In genomic region chr9:36839131-36839885, GRCh38 we compare ENCODE assay signal across 20 cellular contexts.
"Had no signal": no experiment of that assay in that cellular context is flagged by ENCODE, and none has a peak within 500 bp of the region (broad histone marks: within the 10 kb centered on the region; RNA-seq: fewer than 3 reads in every experiment).

No MANE protein-coding gene starts in this region.

- H3K9me3 Mint-ChIP-seq: naive thymus-derived CD4-positive, alpha-beta T cell; nephron progenitor cell; stimulated activated effector memory CD8-positive, alpha-beta T cell treated with anti-CD3 and anti-CD28 coated beads, Interleukin-12 subunit alpha, Interleukin-12 subunit beta, amount 100 ng/mL, for 72 hours; stimulated activated naive CD8-positive, alpha-beta T cell treated with anti-CD3 and anti-CD28 coated beads, Interleukin-15, Interleukin-2, amounts not matched to agents 100 ng/mL and 50 ng/mL, for 24 hours had no signal

- H3K27ac ChIP-seq: heart right ventricle, left lung, lower lobe of right lung, neutrophil, tibial artery, upper lobe of left lung, uterus had no signal

- H3K36me3 Mint-ChIP-seq: naive thymus-derived CD4-positive, alpha-beta T cell; stimulated activated effector memory CD8-positive, alpha-beta T cell treated with anti-CD3 and anti-CD28 coated beads, Interleukin-12 subunit alpha, Interleukin-12 subunit beta, amount 100 ng/mL, for 72 hours had no signal

- H3K4me3 Mint-ChIP-seq: naive thymus-derived CD4-positive, alpha-beta T cell; nephron progenitor cell; stimulated activated effector memory CD8-positive, alpha-beta T cell treated with anti-CD3 and anti-CD28 coated beads, Interleukin-12 subunit alpha, Interleukin-12 subunit beta, amount 100 ng/mL, for 72 hours; stimulated activated naive CD8-positive, alpha-beta T cell treated with anti-CD3 and anti-CD28 coated beads, Interleukin-15, Interleukin-2, amounts not matched to agents 100 ng/mL and 50 ng/mL, for 24 hours had no signal

- H3K4me3 ChIP-seq: heart right ventricle, left lung, lower lobe of right lung, tibial artery, upper lobe of left lung, uterus had no signal

- H3K27ac Mint-ChIP-seq: naive thymus-derived CD4-positive, alpha-beta T cell; nephron progenitor cell; stimulated activated effector memory CD8-positive, alpha-beta T cell treated with anti-CD3 and anti-CD28 coated beads, Interleukin-12 subunit alpha, Interleukin-12 subunit beta, amount 100 ng/mL, for 72 hours; stimulated activated naive CD8-positive, alpha-beta T cell treated with anti-CD3 and anti-CD28 coated beads, Interleukin-15, Interleukin-2, amounts not matched to agents 100 ng/mL and 50 ng/mL, for 24 hours had no signal

- H3K4me1 Mint-ChIP-seq: stimulated activated effector memory CD8-positive, alpha-beta T cell treated with anti-CD3 and anti-CD28 coated beads, Interleukin-12 subunit alpha, Interleukin-12 subunit beta, amount 100 ng/mL, for 72 hours had no signal

- H3K9me3 ChIP-seq: heart right ventricle, left lung, lower lobe of right lung, neutrophil, tibial artery, upper lobe of left lung, uterus had no signal

- H3K4me1 ChIP-seq: heart right ventricle, left lung, lower lobe of right lung, tibial artery, upper lobe of left lung, uterus had no signal

- H3K36me3 ChIP-seq: heart right ventricle, left lung, lower lobe of right lung, neutrophil, tibial artery, upper lobe of left lung, uterus had no signal

- ATAC-seq: esophagus mucosa; heart right ventricle; left lung; lower lobe of right lung; naive thymus-derived CD4-positive, alpha-beta T cell; stimulated activated effector memory CD8-positive, alpha-beta T cell treated with anti-CD3 and anti-CD28 coated beads, Interleukin-12 subunit alpha, Interleukin-12 subunit beta, amount 100 ng/mL, for 72 hours had no signal

- DNase-seq: effector memory CD4-positive, alpha-beta T cell; heart right ventricle; hypothalamus; left lung; lower lobe of right lung; mesenchymal stem cell; midbrain; naive thymus-derived CD4-positive, alpha-beta T cell; nephron progenitor cell; small intestine; stimulated activated CD4-positive, alpha-beta T cell treated with anti-CD3 and anti-CD28 coated beads, Interleukin-12 subunit alpha, Interleukin-12 subunit beta, amount 100 ng/mL, for 4 hours; stimulated activated CD4-positive, alpha-beta T cell treated with anti-CD3 and anti-CD28 coated beads, Interleukin-2, amount 100 ng/mL, for 48 hours; stimulated activated CD8-positive, alpha-beta memory T cell treated with anti-CD3 and anti-CD28 coated beads, Interleukin-4, amount 100 ng/mL, for 48 hours; tibial artery; uterus had no signal

- H3K27me3 Mint-ChIP-seq: stimulated activated naive CD8-positive, alpha-beta T cell treated with anti-CD3 and anti-CD28 coated beads, Interleukin-15, Interleukin-2, amounts not matched to agents 100 ng/mL and 50 ng/mL, for 24 hours had no signal

- H3K27me3 ChIP-seq: upper lobe of left lung, uterus had no signal
